ENCODE assay signal across 9 cellular contexts in genomic region chr20:16801919-16802651, GRCh38. TPM values are rescaled to one million over a fixed set of nuclear protein-coding genes. Genes with fewer than 3 reads are reported as not detected.
DNase-seq lines count a peak whose midpoint lies in the region; ATAC-seq, FAIRE-seq and TF ChIP-seq lines count a peak whose summit lies in the region.
"Had no signal": no experiment of that assay in that cellular context is flagged by ENCODE, and none has a peak within 500 bp of the region (broad histone marks: within the 10 kb centered on the region; RNA-seq: fewer than 3 reads in every experiment).

No MANE protein-coding gene starts in this region.

- H3K27ac ChIP-seq in A673 (ENCODE audit: low read depth, low read length, poor library complexity, severe bottlenecking), result no peak overlapping the region
- no peak overlapping the region for H3K27ac ChIP-seq in endothelial cell of umbilical vein (ENCODE audit: insufficient read depth, low read depth, low read length)
- no peak overlapping the region for H3K27ac ChIP-seq in thoracic aorta

- no TSS peak for BruUV-seq in A673 (replicated peaks; lab: Mats Ljungman, UMichigan)
- BruUV-seq in endothelial cell of umbilical vein (replicated peaks; lab: Mats Ljungman, UMichigan), result no TSS peak

- no peak for TF ChIP-seq POLR2A in endothelial cell of umbilical vein (IDR thresholded peaks at IDR 0.05; ENCODE audit: low read depth, low read length)

- H3K4me1 Mint-ChIP-seq in activated CD8-positive, alpha-beta T cell treated with anti-CD3 and anti-CD28 coated beads for 36 hours (ENCODE audit: low read depth), result no peaks in the 10 kb centered on the region
- H3K4me1 Mint-ChIP-seq in naive B cell, result peaks cover 0 to 6% (median 1%) of the 10 kb centered on the region in 3 donors

- no peaks in the 10 kb centered on the region for H3K9me3 ChIP-seq in A673 (ENCODE audit: low read depth, low read length, poor library complexity, severe bottlenecking)
- no peaks in the 10 kb centered on the region for H3K9me3 ChIP-seq in endothelial cell of umbilical vein (replicated peaks; ENCODE audit: control insufficient read depth, insufficient read depth, low read length)
- no peaks in the 10 kb centered on the region for H3K9me3 ChIP-seq in thoracic aorta

- no peak overlapping the region for H2AFZ ChIP-seq in endothelial cell of umbilical vein (ENCODE audit: low read depth, low read length)

- no peak overlapping the region for H3K4me3 ChIP-seq in A673 (ENCODE audit: low read depth, low read length, poor library complexity, severe bottlenecking)
- no peak overlapping the region for H3K4me3 ChIP-seq in endothelial cell of umbilical vein (replicated peaks in 1 of 3; ENCODE audit: insufficient read depth in 1 of 3, low read depth in 1 of 3, low read length in 3 of 3)
- H3K4me3 ChIP-seq in thoracic aorta, result no peak overlapping the region

- no peaks in the 10 kb centered on the region for H3K36me3 Mint-ChIP-seq in activated CD8-positive, alpha-beta T cell treated with anti-CD3 and anti-CD28 coated beads for 36 hours (ENCODE audit: low read depth)
- no peaks in the 10 kb centered on the region for H3K36me3 Mint-ChIP-seq in naive B cell

- H3K36me3 ChIP-seq in A673 (ENCODE audit: insufficient read depth, low read length, poor library complexity, severe bottlenecking) (no peaks in the 10 kb centered on the region), endothelial cell of umbilical vein (ENCODE audit: control insufficient read depth in 2 of 2, extremely low read depth in 1 of 2, insufficient read depth in 2 of 2, low read length in 2 of 2) (no peaks in the 10 kb centered on the region), thoracic aorta (no peaks in the 10 kb centered on the region)

- CTCF ChIA-PET in A673 (lab: Charles Lee) (interaction anchor here (0.7 to 1.7 kb wide), 9 partner anchors 19 to 880 kb away, joined by 3 to 12 read pairs (median 4); no protein-coding TSS in a partner anchor), endothelial cell of umbilical vein (lab: Charles Lee) (interaction anchor here (0.5 to 9.5 kb wide), 9 partner anchors 8 to 1470 kb away, joined by 3 to 364 read pairs (median 4); no protein-coding TSS in a partner anchor)
- CTCF ChIA-PET in activated CD8-positive, alpha-beta T cell treated with anti-CD3 and anti-CD28 coated beads for 36 hours (lab: Charles Lee), result interaction anchor here (0.7 to 6.3 kb wide), 23 partner anchors 9 to 629 kb away, joined by 3 to 71 read pairs (median 4); no protein-coding TSS in a partner anchor

- peaks cover 28% of the 10 kb centered on the region for H3K4me1 ChIP-seq in A673 (ENCODE audit: insufficient read depth, low read length, poor library complexity, severe bottlenecking)
- H3K4me1 ChIP-seq in endothelial cell of umbilical vein (ENCODE audit: control insufficient read depth, extremely low read depth, insufficient read depth, low read length), result no peaks in the 10 kb centered on the region
- no peaks in the 10 kb centered on the region for H3K4me1 ChIP-seq in thoracic aorta (ENCODE audit: control insufficient read depth in 1 of 2, low read depth in 2 of 2)

- no peaks in the 10 kb centered on the region for H3K9me3 Mint-ChIP-seq in activated CD8-positive, alpha-beta T cell treated with anti-CD3 and anti-CD28 coated beads for 36 hours
- H3K9me3 Mint-ChIP-seq in naive B cell, result peaks cover 0 to 7% (median 0%) of the 10 kb centered on the region in 7 donors

- H3K9ac ChIP-seq in endothelial cell of umbilical vein (replicated peaks; ENCODE audit: extremely low read depth, insufficient read depth, low read length), result no peak overlapping the region

- dilution Hi-C loops in endothelial cell of umbilical vein (cut with MboI; ENCODE audit: extremely low pct_ligation_motif_present, low sequenced_read_pairs), result loop anchor here (25.0 kb wide), 1 partner anchor 635 kb away; no protein-coding TSS in a partner anchor

- no peak overlapping the region for H3K27ac Mint-ChIP-seq in activated CD8-positive, alpha-beta T cell treated with anti-CD3 and anti-CD28 coated beads for 36 hours
- no peak overlapping the region for H3K27ac Mint-ChIP-seq in naive B cell

- peaks cover 34% of the 10 kb centered on the region for H3K27me3 Mint-ChIP-seq in activated CD8-positive, alpha-beta T cell treated with anti-CD3 and anti-CD28 coated beads for 36 hours
- H3K27me3 Mint-ChIP-seq in naive B cell, result peaks cover 41 to 70% (median 51%) of the 10 kb centered on the region in 3 donors

- H3K79me2 ChIP-seq in endothelial cell of umbilical vein (ENCODE audit: control insufficient read depth, insufficient read depth, low read length), result no peaks in the 10 kb centered on the region

- TF ChIP-seq CTCF in A673 (conservative IDR thresholded peaks at IDR 0.05; ENCODE audit: low read depth, low read length) (peak; percentile 90), endothelial cell of umbilical vein (IDR thresholded peaks at IDR 0.05; ENCODE audit: extremely low read depth in 1 of 2, insufficient read depth in 1 of 2, low read depth in 1 of 2, low read length in 2 of 2) (peak; percentile 68 to 76), thoracic aorta (IDR thresholded peaks at IDR 0.05) (peak; percentile 69)
- peak; percentile 77 for TF ChIP-seq CTCF in activated CD8-positive, alpha-beta T cell treated with anti-CD3 and anti-CD28 coated beads for 36 hours (IDR thresholded peaks at IDR 0.05)

- POLR2A ChIA-PET in A673 (lab: Charles Lee; ENCODE audit: low non-redundant PET), result interaction anchor here (0.5 kb wide), 1 partner anchor 704 kb away, joined by 3 read pairs; no protein-coding TSS in a partner anchor
- POLR2A ChIA-PET in activated CD8-positive, alpha-beta T cell treated with anti-CD3 and anti-CD28 coated beads for 36 hours (lab: Charles Lee), result no interaction called here
- POLR2A ChIA-PET in endothelial cell of umbilical vein (lab: Charles Lee), result no interaction called here

- no peaks in the 10 kb centered on the region for H4K20me1 ChIP-seq in endothelial cell of umbilical vein (replicated peaks; ENCODE audit: control insufficient read depth, extremely low read depth, insufficient read depth, low read length)

- DNase-seq in A673 (ENCODE audit: low spot score) (peak; percentile 79), NCI-H526 treated with DMSO at 0.1 percent for 48 hours (lab: John Stamatoyannopoulos, UW) (peak; percentile 38), endothelial cell of umbilical vein (ENCODE audit: low read depth, low spot score) (peak; percentile 61), naive B cell (peak; percentile 29), thoracic aorta (ENCODE audit: low spot score) (no peak)
- peak; percentile 80 for DNase-seq in activated CD8-positive, alpha-beta T cell treated with anti-CD3 and anti-CD28 coated beads for 36 hours

- intact Hi-C loops in A673 (cut with micrococcal nuclease; ENCODE audit: unreplicated experiment) (loop anchor here (2.0 to 10.0 kb wide), 7 partner anchors 483 to 1195 kb away; partner anchors contain the start of gene BFSP1), endothelial cell of umbilical vein (cut with micrococcal nuclease) (loop anchor here (1.0 kb wide), 1 partner anchor 629 kb away; no protein-coding TSS in a partner anchor)
- intact Hi-C loops in activated CD8-positive, alpha-beta T cell treated with anti-CD3 and anti-CD28 coated beads for 36 hours (cut with micrococcal nuclease), result loop anchor here (10.0 kb wide), 1 partner anchor 273 kb away; no protein-coding TSS in a partner anchor

- FAIRE-seq in endothelial cell of umbilical vein (lab: Jason Lieb, UNC), result peak; percentile 40

- ATAC-seq in GM18498 (IDR thresholded peaks at IDR 0.05; ENCODE audit: unreplicated experiment), result peak; percentile 58
- peak; percentile 88 for ATAC-seq in HG03354 (IDR thresholded peaks at IDR 0.05; ENCODE audit: poor library complexity, severe bottlenecking, unreplicated experiment)
- peak; percentile 53 for ATAC-seq in activated CD8-positive, alpha-beta T cell treated with anti-CD3 and anti-CD28 coated beads for 36 hours
- no peak for ATAC-seq in naive B cell (ENCODE audit: low read depth in 2 of 2)
- ATAC-seq in thoracic aorta (ENCODE audit: insufficient number of reproducible peaks, low FRiP score, low read depth), result no peak

- no peak overlapping the region for H3K4me2 ChIP-seq in endothelial cell of umbilical vein (ENCODE audit: insufficient read depth, low read length)

- H3K27me3 ChIP-seq in A673 (replicated peaks; ENCODE audit: insufficient read depth, low read depth, low read length, poor library complexity) (no peaks in the 10 kb centered on the region), endothelial cell of umbilical vein (ENCODE audit: control insufficient read depth in 2 of 2, insufficient read depth in 2 of 2, low read length in 2 of 2) (peaks cover 3 to 9% of the 10 kb centered on the region in 2 experiments), thoracic aorta (replicated peaks; ENCODE audit: insufficient read depth) (no peaks in the 10 kb centered on the region)

- H3K4me3 Mint-ChIP-seq in activated CD8-positive, alpha-beta T cell treated with anti-CD3 and anti-CD28 coated beads for 36 hours, result no peak overlapping the region
- no peak overlapping the region for H3K4me3 Mint-ChIP-seq in naive B cell

- H3K9me1 ChIP-seq in endothelial cell of umbilical vein (replicated peaks; ENCODE audit: control insufficient read depth, extremely low read depth, insufficient read depth, low read length), result no peaks in the 10 kb centered on the region

TF ChIP-seq in endothelial cell of umbilical vein, 7 proteins besides CTCF, POLR2A, EP300 and RAD21 (continues in another document):
- TF ChIP-seq GATA2 (IDR thresholded peaks at IDR 0.05; ENCODE audit: insufficient read depth, insufficient read length, low read depth, low read length) (no peak), EZH2 (IDR thresholded peaks at IDR 0.05; ENCODE audit: borderline replicate concordance, low read depth, low read length, severe bottlenecking) (no peak), MYC (IDR thresholded peaks at IDR 0.05; ENCODE audit: low read depth, low read length) (no peak), POLR2AphosphoS5 (IDR thresholded peaks at IDR 0.05; ENCODE audit: insufficient read depth, low read depth, low read length) (no peak), JUN (IDR thresholded peaks at IDR 0.05; ENCODE audit: borderline replicate concordance, insufficient read depth, insufficient read length, low read depth) (no peak), FOS (IDR thresholded peaks at IDR 0.05; ENCODE audit: borderline replicate concordance, insufficient read depth, low read length) (no peak)

RNA-seq across cellular contexts. Expression of gene OTOR, which starts 53.9 kb away (rescaled TPM):
- total RNA-seq in A673 (2021) (not detected in 2 replicates), endothelial cell of umbilical vein (not detected in 2 replicates), thoracic aorta (not detected)
- not detected for total RNA-seq in activated CD8-positive, alpha-beta T cell treated with anti-CD3 and anti-CD28 coated beads for 36 hours
- polyA plus RNA-seq in endothelial cell of umbilical vein (not detected in 2 replicates), naive B cell (ENCODE audit: low read depth in 6 of 6) (not detected)
- polyA plus RNA-seq in endothelial cell of umbilical vein (2011; cell fraction: cytosol; rRNA removed), result not detected in 2 replicates
- polyA plus RNA-seq in endothelial cell of umbilical vein (2011; cell fraction: nucleus; rRNA removed), result not detected in 2 replicates
- polyA plus RNA-seq in endothelial cell of umbilical vein (2012), result not detected in 2 replicates
- polyA minus RNA-seq in endothelial cell of umbilical vein, result not detected in 2 replicates
- not detected for polyA minus RNA-seq in endothelial cell of umbilical vein (2011; cell fraction: cytosol; rRNA and poly(A)+ RNA removed)
- not detected in 2 replicates for polyA minus RNA-seq in endothelial cell of umbilical vein (2011; cell fraction: nucleus; rRNA and poly(A)+ RNA removed)
- total RNA-seq: lower leg skin had no signal

Comparison
In these comparisons a context has a peak if more than half of its experiments do, and no peak if none do; other contexts are left out.
1. ATAC-seq: peak in GM18498 (single experiment), HG03354 (single experiment) and activated CD8-positive, alpha-beta T cell treated with anti-CD3 and anti-CD28 coated beads for 36 hours (single experiment); none in naive B cell (0 of 2) and thoracic aorta (single experiment).
2. Peak in every context shown above with its lines, with median percentiles within 50 percentile points of each other: CTCF ChIP-seq.